Comparison of ENCODE assay signal across 17 cellular contexts in genomic region chr9:84216151-84216550, GRCh38.
DNase-seq lines count a peak whose midpoint lies in the region; ATAC-seq and TF ChIP-seq lines count a peak whose summit lies in the region.
"Had no signal": no experiment of that assay in that cellular context is flagged by ENCODE, and none has a peak within 500 bp of the region (broad histone marks: within the 10 kb centered on the region; RNA-seq: fewer than 3 reads in every experiment).

No MANE protein-coding gene starts in this region.

- H3K27ac ChIP-seq in GM23248, result no peak overlapping the region
- no peak overlapping the region for H3K27ac ChIP-seq in RWPE2 (ENCODE audit: poor library complexity, severe bottlenecking)
- no peak overlapping the region for H3K27ac ChIP-seq in foreskin keratinocyte
- H3K27ac ChIP-seq: SJCRH30 had no signal

- ATAC-seq in RWPE2 (ENCODE audit: low read depth) (peak; percentile 60), foreskin keratinocyte (peak; percentile 77), GM18517 (IDR thresholded peaks at IDR 0.05; ENCODE audit: unreplicated experiment) (no peak)

- H3K36me3 ChIP-seq in GM23248 (ENCODE audit: low read depth) (no peaks in the 10 kb centered on the region), RWPE2 (ENCODE audit: low read depth) (no peaks in the 10 kb centered on the region)
- H3K36me3 ChIP-seq: SJCRH30 had no signal

- H3K4me1 ChIP-seq in GM23248 (ENCODE audit: insufficient read depth) (no peaks in the 10 kb centered on the region), RWPE2 (ENCODE audit: insufficient read depth, poor library complexity, severe bottlenecking) (peaks cover 2% of the 10 kb centered on the region), foreskin keratinocyte (peaks cover 3% of the 10 kb centered on the region)
- H3K4me1 ChIP-seq: Caco-2, SJCRH30 had no signal

- no peak overlapping the region for H3K4me3 ChIP-seq in GM23248
- no peak overlapping the region for H3K4me3 ChIP-seq in RWPE2 (ENCODE audit: severe bottlenecking)
- H3K4me3 ChIP-seq: SJCRH30 had no signal

- in situ Hi-C loops in GM23248 (cut with MboI), result no loop called here

- H2AFZ ChIP-seq in GM23248, result no peak overlapping the region

- H3K9me3 ChIP-seq in GM23248 (ENCODE audit: low read depth) (no peaks in the 10 kb centered on the region), RWPE2 (ENCODE audit: severe bottlenecking) (no peaks in the 10 kb centered on the region)
- H3K9me3 ChIP-seq: Caco-2 had no signal

- H3K9me2 ChIP-seq in GM23248 (ENCODE audit: insufficient read depth), result no peaks in the 10 kb centered on the region

- 69 to 83% methylated on average over 2 of the region's 2 CpGs for WGBS in GM23248 (ENCODE audit: low coverage in 1 of 2, low lambda C conversion rate in 2 of 2, missing lambda C conversion rate in 2 of 2), 2 experiments

- H4K20me1 ChIP-seq in GM23248 (ENCODE audit: insufficient read depth), result no peaks in the 10 kb centered on the region

- DNase-seq in AG08395 (ENCODE audit: low spot score) (peak; percentile 30), GM23248 (peak; percentile 55), RWPE2 (ENCODE audit: low spot score) (no peak), foreskin keratinocyte (peak; percentile 16 to 52), NCI-H2196 (lab: John Stamatoyannopoulos, UW; ENCODE audit: unreplicated experiment) (no peak), posterior cingulate gyrus (no peak)
- no peak for DNase-seq in activated CD4-positive, alpha-beta T cell treated with anti-CD3 and anti-CD28 coated beads, Interleukin-2, amount 50 U/mL, for 48 hours
- DNase-seq: Caco-2, DMS153, GOT3, NCI-H1105 treated with DMSO at 0.1 percent for 48 hours, NCI-H187 treated with DMSO at 0.1 percent for 48 hours, NCI-H446, NCI-H69, SJCRH30, SW 1271 had no signal

- intact Hi-C loops in posterior cingulate gyrus (cut with DNase I), result no loop called here

- H3K4me2 ChIP-seq in GM23248 (ENCODE audit: unreplicated experiment), result no peak overlapping the region

- no peaks in the 10 kb centered on the region for H3K27me3 ChIP-seq in GM23248 (replicated peaks; ENCODE audit: insufficient read depth)
- H3K27me3 ChIP-seq in RWPE2 (ENCODE audit: insufficient read depth, poor library complexity, severe bottlenecking), result no peaks in the 10 kb centered on the region
- H3K27me3 ChIP-seq in foreskin keratinocyte, result no peaks in the 10 kb centered on the region
- H3K27me3 ChIP-seq: SJCRH30 had no signal

- H3K79me2 ChIP-seq in GM23248 (ENCODE audit: insufficient read depth), result no peaks in the 10 kb centered on the region

- H3F3A ChIP-seq in GM23248 (ENCODE audit: insufficient read depth), result no peaks in the 10 kb centered on the region

- H3K9ac ChIP-seq in GM23248, result no peak overlapping the region

- TF ChIP-seq CTCF in RWPE2 (IDR thresholded peaks at IDR 0.05; ENCODE audit: poor library complexity, severe bottlenecking), result no peak
- no peak for TF ChIP-seq CTCF in foreskin keratinocyte (conservative IDR thresholded peaks at IDR 0.05)

Comparison
In these comparisons a context has a peak if more than half of its experiments do, and no peak if none do; other contexts are left out.
1. DNase-seq: peak in AG08395 (single experiment), GM23248 (single experiment) and foreskin keratinocyte (2 of 2); none in RWPE2 (single experiment), NCI-H2196 (single experiment), activated CD4-positive, alpha-beta T cell treated with anti-CD3 and anti-CD28 coated beads, Interleukin-2, amount 50 U/mL, for 48 hours (0 of 2) and posterior cingulate gyrus (0 of 10).